ENCODE assay signal across 23 cellular contexts in the genomic region with DNA sequence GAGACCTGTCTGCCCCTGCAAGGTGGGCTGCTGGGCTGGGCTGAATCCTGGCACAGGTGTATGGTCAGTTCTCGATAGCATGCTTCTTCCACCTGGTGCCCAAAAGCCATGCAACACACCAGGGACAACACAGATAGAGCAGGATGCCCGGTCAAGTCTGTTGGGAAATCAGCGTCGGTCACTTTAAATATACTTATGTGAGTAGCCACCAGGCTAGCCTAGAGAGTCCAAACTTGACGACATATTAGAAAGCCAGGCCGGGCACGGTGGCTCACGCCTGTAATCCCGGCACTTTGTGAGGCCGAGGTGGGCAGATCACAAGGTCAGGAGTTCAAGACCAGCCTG. TPM values are rescaled to one million over a fixed set of nuclear protein-coding genes. Genes with fewer than 3 reads are reported as not detected.
DNase-seq lines count a peak whose midpoint lies in the region; TF ChIP-seq lines count a peak whose summit lies in the region.
"Had no signal": no experiment of that assay in that cellular context is flagged by ENCODE, and none has a peak within 500 bp of the region (broad histone marks: within the 10 kb centered on the region; RNA-seq: fewer than 3 reads in every experiment).

No MANE protein-coding gene starts in this region.

- H3K4me2 ChIP-seq in PC-9 = 0 out of 2 replicates have a peak overlapping the region, but pooled peaks have one; percentile 20

- CTCF ChIA-PET in PC-9 (lab: Charles Lee) = interaction anchor here (1.2 to 1.3 kb wide), 2 partner anchors 8 to 11 kb away, joined by 3 to 5 read pairs; no protein-coding TSS in a partner anchor

- H3K9me3 Mint-ChIP-seq in nephron progenitor cell = no peaks in the 10 kb centered on the region
- H3K9me3 Mint-ChIP-seq: activated naive CD8-positive, alpha-beta T cell treated with anti-CD3 and anti-CD28 coated beads for 36 hours; activated T-helper 17 cell treated with anti-CD3 and anti-CD28 coated beads, Interleukin-2, amount 50 U/mL, for 72 hours; CD4-positive, CD25-positive, alpha-beta regulatory T cell had no signal

- H3K9me3 ChIP-seq in PC-9 (ENCODE audit: insufficient read depth, low read depth) = no peaks in the 10 kb centered on the region
- H3K9me3 ChIP-seq in ectodermal cell (ENCODE audit: control insufficient read depth, low read length) = no peaks in the 10 kb centered on the region
- H3K9me3 ChIP-seq in spleen = no peaks in the 10 kb centered on the region
- H3K9me3 ChIP-seq: body of pancreas, esophagus muscularis mucosa, gastroesophageal sphincter, HAP-1 had no signal

- no peaks in the 10 kb centered on the region for H3K27me3 ChIP-seq in PC-9 (ENCODE audit: insufficient read depth, low read depth)
- H3K27me3 ChIP-seq in ectodermal cell (ENCODE audit: control insufficient read depth, insufficient read depth, low read length, poor library complexity, severe bottlenecking) = no peaks in the 10 kb centered on the region
- H3K27me3 ChIP-seq in spleen (replicated peaks in 1 of 7) = no peaks in the 10 kb centered on the region
- H3K27me3 ChIP-seq: body of pancreas, esophagus muscularis mucosa, gastroesophageal sphincter had no signal

- H3K36me3 Mint-ChIP-seq in nephron progenitor cell (ENCODE audit: low read depth) = no peaks in the 10 kb centered on the region
- H3K36me3 Mint-ChIP-seq: activated naive CD8-positive, alpha-beta T cell treated with anti-CD3 and anti-CD28 coated beads for 36 hours had no signal

- no peaks in the 10 kb centered on the region for H3K79me2 ChIP-seq in PC-9 (ENCODE audit: low read depth)

- H3K9me2 ChIP-seq in PC-9 (ENCODE audit: insufficient read depth) = no peaks in the 10 kb centered on the region

- POLR2A ChIA-PET in PC-9 (lab: Charles Lee; ENCODE audit: unreplicated experiment) = no interaction called here

- H3K4me1 Mint-ChIP-seq in nephron progenitor cell = peaks cover 61% of the 10 kb centered on the region

- TF ChIP-seq CTCF in PC-9 (conservative IDR thresholded peaks at IDR 0.05) (no peak), nephron progenitor cell (IDR thresholded peaks at IDR 0.05) (no peak), spleen (IDR thresholded peaks at IDR 0.05 in 8 of 11, conservative IDR thresholded peaks at IDR 0.05 in 3 of 11) (no peak)

- H3K27ac ChIP-seq in PC-9 = no peak overlapping the region
- peak overlapping the region; percentile 76 for H3K27ac ChIP-seq in ectodermal cell (ENCODE audit: insufficient read depth, low read depth, low read length, poor library complexity, severe bottlenecking)
- H3K27ac ChIP-seq in spleen = peak overlapping the region in 5 of 8 donors; percentile 63 to 84 (median 70)

- H3K4me1 ChIP-seq in PC-9 (replicated peaks; ENCODE audit: insufficient read depth) (peaks cover 17% of the 10 kb centered on the region), ectodermal cell (ENCODE audit: control insufficient read depth, insufficient read depth, low read length) (peaks cover 17% of the 10 kb centered on the region), spleen (peaks cover 21 to 72% (median 43%) of the 10 kb centered on the region in 6 donors)
- H3K4me1 ChIP-seq: HAP-1 had no signal

- H3K36me3 ChIP-seq in PC-9 (ENCODE audit: low read depth) (no peaks in the 10 kb centered on the region), ectodermal cell (ENCODE audit: control insufficient read depth, insufficient read depth, low read length) (no peaks in the 10 kb centered on the region), spleen (peaks cover 0 to 10% (median 3%) of the 10 kb centered on the region in 6 donors)
- H3K36me3 ChIP-seq: HAP-1 had no signal

- peaks cover 15% of the 10 kb centered on the region for H3K27me3 Mint-ChIP-seq in nephron progenitor cell (ENCODE audit: low read depth, poor library complexity)
- H3K27me3 Mint-ChIP-seq: activated naive CD8-positive, alpha-beta T cell treated with anti-CD3 and anti-CD28 coated beads for 36 hours; CD4-positive, CD25-positive, alpha-beta regulatory T cell had no signal

- H3K27ac Mint-ChIP-seq in nephron progenitor cell = peak overlapping the region; percentile 81
- H3K27ac Mint-ChIP-seq: activated naive CD8-positive, alpha-beta T cell treated with anti-CD3 and anti-CD28 coated beads for 36 hours; activated T-helper 17 cell treated with anti-CD3 and anti-CD28 coated beads, Interleukin-2, amount 50 U/mL, for 72 hours had no signal

- peaks cover 21% of the 10 kb centered on the region; the same call in 1 of the 2 replicates for H3F3A ChIP-seq in PC-9 (ENCODE audit: insufficient read depth, low read depth)

- DNase-seq in PC-9 = no peak
- DNase-seq in nephron progenitor cell = no peak
- DNase-seq in spleen = no peak
- DNase-seq in DMS79 (lab: John Stamatoyannopoulos, UW) = no peak
- DNase-seq in ecto neural progenitor cell (ENCODE audit: low spot score) = no peak
- DNase-seq in activated naive CD4-positive, alpha-beta T cell treated with anti-CD3 and anti-CD28 coated beads, Interleukin-2, amount 50 U/mL, for 16 hours = no peak
- DNase-seq: activated CD4-positive, alpha-beta T cell treated with anti-CD3 and anti-CD28 coated beads, Interleukin-2, amount 50 U/mL, for 4 hours; activated CD8-positive, alpha-beta memory T cell treated with anti-CD3 and anti-CD28 coated beads, Interleukin-2, amount 50 U/mL, for 4 hours; activated naive CD8-positive, alpha-beta T cell treated with anti-CD3 and anti-CD28 coated beads for 36 hours; body of pancreas; CD4-positive, CD25-positive, alpha-beta regulatory T cell; IMR-90; NCI-H2107; NCI-H524; NK-92 treated with Interleukin-12 subunit alpha and Interleukin-12 subunit beta, amount 100 ng/mL, for 24 hours; T-helper 17 cell had no signal

- H2AFZ ChIP-seq in PC-9 = no peak overlapping the region

- BruUV-seq in PC-9 (replicated peaks; lab: Mats Ljungman, UMichigan) = no TSS peak

- no peak for TF ChIP-seq POLR2A in spleen (IDR thresholded peaks at IDR 0.05)

- intact Hi-C loops in PC-9 (cut with micrococcal nuclease; ENCODE audit: unreplicated experiment) = no loop called here
- intact Hi-C loops in spleen (cut with DNase I; ENCODE audit: low total_unique reads) = no loop called here

- no peaks in the 10 kb centered on the region for H4K20me1 ChIP-seq in PC-9 (ENCODE audit: insufficient read depth)

- H3K4me3 Mint-ChIP-seq in nephron progenitor cell = no peak overlapping the region
- H3K4me3 Mint-ChIP-seq: activated naive CD8-positive, alpha-beta T cell treated with anti-CD3 and anti-CD28 coated beads for 36 hours; activated T-helper 17 cell treated with anti-CD3 and anti-CD28 coated beads, Interleukin-2, amount 50 U/mL, for 72 hours; T-helper 17 cell had no signal

- 92 to 94% methylated on average over 10 of the region's 10 CpGs for WGBS in ectodermal cell, 2 experiments
- WGBS in spleen, 5 donors = 60 to 93% (median 86%) methylated on average over 10 of the region's 10 CpGs

- H3K4me3 ChIP-seq in PC-9 (no peak overlapping the region), ectodermal cell (ENCODE audit: insufficient read depth, low read depth, low read length) (no peak overlapping the region), spleen (no peak overlapping the region)
- H3K4me3 ChIP-seq: body of pancreas, esophagus muscularis mucosa, gastroesophageal sphincter, HAP-1 had no signal

RNA-seq across cellular contexts. Expression of gene C1QTNF6, which starts 8.9 kb away (rescaled TPM):
- 72.2 and 85.9 TPM in 2 replicates for total RNA-seq in PC-9 (2021)
- polyA plus RNA-seq in ectodermal cell (2013, experiment 1 of 4) = 16.9 TPM
- 18.6 TPM for polyA plus RNA-seq in ectodermal cell (2013, experiment 2 of 4)
- 14.0 TPM for polyA plus RNA-seq in ectodermal cell (2013, experiment 3 of 4)
- polyA plus RNA-seq in ectodermal cell (2013, experiment 4 of 4) = 18.2 TPM
- total RNA-seq in spleen = 10 to 100 TPM in 1 of 7 donors, 1 to 10 TPM in 6; 5.3 to 10.3 (median 6.9) TPM
- polyA plus RNA-seq in spleen = 1 to 10 TPM; 7.7 to 8.9 (median 8.8) TPM

RNA-seq across cellular contexts. Expression of gene IL2RB, which starts 29.4 kb away (rescaled TPM):
- total RNA-seq in PC-9 (2021) (0.46 and 1.0 TPM in 2 replicates), spleen (10 to 100 TPM; 20.6 to 75.2 (median 51.5) TPM)
- 1.3 TPM for polyA plus RNA-seq in ectodermal cell (2013, experiment 1 of 4)
- polyA plus RNA-seq in ectodermal cell (2013, experiment 2 of 4) = 1.5 TPM
- 1.3 TPM for polyA plus RNA-seq in ectodermal cell (2013, experiment 3 of 4)
- 0.93 TPM for polyA plus RNA-seq in ectodermal cell (2013, experiment 4 of 4)
- polyA plus RNA-seq in spleen = 1 to 10 TPM; 3.7 to 5.9 (median 3.9) TPM
- total RNA-seq: IMR-90 had no signal
- polyA plus RNA-seq: neural cell had no signal

RNA-seq across cellular contexts. Expression of gene SSTR3, which starts 33.2 kb away (rescaled TPM):
- total RNA-seq in PC-9 (2021) = not detected in 2 replicates
- polyA plus RNA-seq in ectodermal cell (2013, experiment 1 of 4) = 0.74 TPM
- 0.73 TPM for polyA plus RNA-seq in ectodermal cell (2013, experiment 2 of 4)
- 0.43 TPM for polyA plus RNA-seq in ectodermal cell (2013, experiment 3 of 4)
- polyA plus RNA-seq in ectodermal cell (2013, experiment 4 of 4) = 0.53 TPM
- total RNA-seq in spleen = 1 to 10 TPM in 3 of 7 donors, under 1 TPM in 4; 0.56 to 2.0 (median 0.95) TPM
- polyA plus RNA-seq in spleen = 1 to 10 TPM; 1.2 to 2.0 (median 1.5) TPM
- total RNA-seq: esophagus muscularis mucosa, gastroesophageal sphincter, urinary bladder had no signal
- polyA plus RNA-seq: neural cell, urinary bladder had no signal

Comparison
In these comparisons a context has a peak if more than half of its experiments do, and no peak if none do; other contexts are left out.
1. RNA of gene IL2RB, which starts 29.4 kb away (total RNA-seq): 20.6 to 75.2 TPM in spleen; 0.46 to 1.0 TPM in PC-9; every median in the first group is over 10 times any median in the second.